Comparison of ENCODE assay signal across 14 cellular contexts in the genomic region with DNA sequence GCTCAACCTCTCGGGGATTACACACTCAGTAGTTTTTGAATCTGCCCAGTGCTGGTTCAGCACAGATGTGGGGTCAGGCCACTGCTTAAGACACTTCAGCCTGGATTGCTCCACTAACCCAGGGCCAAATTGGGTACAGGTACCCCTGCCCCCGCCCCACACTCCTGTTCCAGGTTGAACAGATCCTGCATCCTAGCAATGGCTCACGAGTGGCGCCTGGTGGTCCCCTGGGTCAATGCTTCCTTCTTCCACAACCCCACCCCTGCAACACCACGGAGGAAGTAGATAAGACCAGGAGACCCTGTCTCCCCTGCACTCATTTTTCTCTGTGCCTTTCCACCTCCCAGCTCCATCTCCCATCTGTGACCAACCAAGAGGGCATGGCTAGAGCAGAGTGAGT.
"Had no signal": no experiment of that assay in that cellular context is flagged by ENCODE, and none has a peak within 500 bp of the region (broad histone marks: within the 10 kb centered on the region; RNA-seq: fewer than 3 reads in every experiment).

No MANE protein-coding gene starts in this region.

- H3K9ac ChIP-seq: parathyroid adenoma had no signal

- FAIRE-seq: TTC549, urothelium cell line had no signal

- H3K4me3 ChIP-seq: lower lobe of right lung, thoracic aorta had no signal

- H2AFZ ChIP-seq: parathyroid adenoma had no signal

- H3K79me2 ChIP-seq: parathyroid adenoma had no signal

- H3K36me3 ChIP-seq: lower lobe of right lung, thoracic aorta had no signal

- DNase-seq: activated CD4-positive, alpha-beta T cell treated with anti-CD3 and anti-CD28 coated beads, Interleukin-2, amount 50 U/mL, for 1 hour; activated gamma-delta T cell; activated T-cell treated with anti-CD3 and anti-CD28 coated beads, Interleukin-2, amount 50 U/mL, for 24 hours; amygdala; effector memory CD4-positive, alpha-beta T cell; hippocampal formation; lower lobe of right lung; midbrain; retina; stimulated activated CD4-positive, alpha-beta T cell treated with anti-CD3 and anti-CD28 coated beads, Interleukin-4, amount 100 ng/mL, for 24 hours had no signal

- H3K4me1 ChIP-seq: lower lobe of right lung had no signal

- ATAC-seq: lower lobe of right lung had no signal

- H3K9me3 ChIP-seq: lower lobe of right lung, thoracic aorta had no signal

- H3K27ac ChIP-seq: lower lobe of right lung, parathyroid adenoma, thoracic aorta had no signal
